Comparison of ENCODE assay signal across 8 cellular contexts in the genomic region with DNA sequence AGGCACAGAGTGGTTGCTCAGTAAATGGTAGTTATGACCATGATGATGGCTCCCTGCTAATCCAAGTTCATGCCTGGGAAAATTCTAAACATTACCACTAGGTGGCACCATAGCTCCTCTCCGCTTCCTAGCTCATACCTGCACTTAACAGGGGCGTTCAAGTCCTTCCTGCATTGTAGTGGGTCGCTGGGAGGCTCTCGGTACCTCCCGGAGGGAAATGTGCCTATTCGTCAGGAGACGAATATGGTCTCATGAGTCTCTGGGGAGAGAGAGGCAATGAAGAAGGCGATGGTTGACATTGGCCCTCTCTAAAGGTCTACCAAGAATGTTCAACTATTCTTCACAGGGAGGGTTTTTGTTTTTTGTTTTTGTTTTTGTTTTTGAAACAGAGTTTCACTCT. TPM values are rescaled to one million over a fixed set of nuclear protein-coding genes. Genes with fewer than 3 reads are reported as not detected.
DNase-seq lines count a peak whose midpoint lies in the region; ATAC-seq and TF ChIP-seq lines count a peak whose summit lies in the region.

No MANE protein-coding gene starts in this region.

- DNase-seq in AG10803 (ENCODE audit: low read depth) = peak; percentile 65
- DNase-seq in HuH-7.5 (ENCODE audit: low spot score) = peak; percentile 92
- peak; percentile 70 for DNase-seq in NOMO-1 treated with DMSO at 0.1 percent for 48 hours (lab: John Stamatoyannopoulos, UW; ENCODE audit: unreplicated experiment)
- peak; percentile 74 for DNase-seq in activated CD8-positive, alpha-beta memory T cell treated with anti-CD3 and anti-CD28 coated beads for 24 hours
- DNase-seq in erythroblast (lab: John Stamatoyannopoulos, UW) = peak; percentile 66 to 83
- DNase-seq in naive B cell = peak; percentile 60
- no peak for DNase-seq in tibial artery

- no peak overlapping the region for H3K27ac ChIP-seq in tibial artery

- H3K36me3 ChIP-seq in tibial artery = no peaks in the 10 kb centered on the region

- no peaks in the 10 kb centered on the region for H3K9me3 ChIP-seq in tibial artery

- H3K4me3 ChIP-seq in AG10803 (ENCODE audit: low read length) (no peak overlapping the region), tibial artery (no peak overlapping the region)

- TF ChIP-seq CTCF in AG10803 (conservative IDR thresholded peaks at IDR 0.05; ENCODE audit: low read length) (peak; percentile 91), tibial artery (IDR thresholded peaks at IDR 0.05) (peak; percentile 88 to 91)

- H3K9me3 Mint-ChIP-seq in naive B cell = no peaks in the 10 kb centered on the region

- H3K27me3 ChIP-seq in tibial artery = peaks cover 0 to 9% of the 10 kb centered on the region in 2 donors

- H3K4me1 ChIP-seq in tibial artery = no peaks in the 10 kb centered on the region

- ATAC-seq in GM18867 (IDR thresholded peaks at IDR 0.05; ENCODE audit: unreplicated experiment) (peak; percentile 70), naive B cell (ENCODE audit: low read depth in 2 of 2) (peak; percentile 81 to 86)

- peak overlapping the region in 1 of 8 donors; percentile 47 for H3K4me3 Mint-ChIP-seq in naive B cell

- H3K27ac Mint-ChIP-seq in naive B cell = peak overlapping the region in 1 of 6 donors; percentile 62

- H3K36me3 Mint-ChIP-seq in naive B cell = no peaks in the 10 kb centered on the region

- peaks cover 0 to 3% (median 2%) of the 10 kb centered on the region in 3 donors for H3K4me1 Mint-ChIP-seq in naive B cell

- TF ChIP-seq POLR2A in erythroblast (IDR thresholded peaks at IDR 0.05; ENCODE audit: low read length) = no peak

- H3K27me3 Mint-ChIP-seq in naive B cell = peaks cover 15 to 33% (median 26%) of the 10 kb centered on the region in 3 donors

- intact Hi-C loops in tibial artery (cut with DNase I; ENCODE audit: low total_unique reads) = no loop called here

RNA-seq across cellular contexts. Expression of a gene that starts 10.9 kb away (rescaled TPM):
- polyA plus RNA-seq in naive B cell (ENCODE audit: low read depth in 6 of 6) = under 1 TPM in 4 of 6 donors, not detected in 2; 0.28 to 0.71 (median 0.50) TPM

RNA-seq across cellular contexts. Expression of a gene that starts 36.0 kb away (rescaled TPM):
- polyA plus RNA-seq in naive B cell (ENCODE audit: low read depth in 6 of 6) = not detected

RNA-seq across cellular contexts. Expression of a gene that starts 49.5 kb away (rescaled TPM):
- polyA plus RNA-seq in naive B cell (ENCODE audit: low read depth in 6 of 6) = not detected

RNA-seq across cellular contexts. Expression of a gene that starts 49.6 kb away (rescaled TPM):
- 1 to 10 TPM in 4 of 6 donors, under 1 TPM in 1, not detected in 1; 0.98 to 3.5 (median 1.7) TPM for polyA plus RNA-seq in naive B cell (ENCODE audit: low read depth in 6 of 6)

Comparison
In these comparisons a context has a peak if more than half of its experiments do, and no peak if none do; other contexts are left out.
1. DNase-seq: peak in AG10803 (single experiment), HuH-7.5 (single experiment), NOMO-1 treated with DMSO at 0.1 percent for 48 hours (single experiment), activated CD8-positive, alpha-beta memory T cell treated with anti-CD3 and anti-CD28 coated beads for 24 hours (single experiment), erythroblast (2 of 2) and naive B cell (single experiment); none in tibial artery (0 of 2).